Comparison of ENCODE assay signal across 21 cellular contexts in the genomic region with DNA sequence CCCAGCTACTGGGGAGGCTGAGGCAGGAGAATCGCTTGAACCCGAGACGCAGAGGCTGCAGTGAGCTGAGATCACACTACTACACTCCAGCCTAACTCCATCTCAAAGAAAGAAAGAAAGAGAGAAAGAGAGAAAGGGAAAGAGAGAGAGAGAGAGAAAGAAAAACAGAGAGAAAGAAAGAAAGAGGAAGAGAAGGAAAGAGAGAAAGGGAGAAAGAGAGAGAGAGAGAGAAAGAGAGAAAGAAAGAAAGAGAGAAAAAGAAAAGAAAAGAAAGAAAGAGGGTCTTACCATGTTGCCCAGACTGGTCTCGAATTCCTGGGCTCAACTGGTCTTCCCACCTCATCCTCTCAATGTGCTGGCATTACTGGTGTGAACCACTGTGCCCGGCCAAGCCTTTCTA. TPM values are rescaled to one million over a fixed set of nuclear protein-coding genes. Genes with fewer than 3 reads are reported as not detected.
A peak's percentile ranks its signal among the peaks of the same experiment; 100 is the strongest.
DNase-seq lines count a peak whose midpoint lies in the region; ATAC-seq and TF ChIP-seq lines count a peak whose summit lies in the region.
"Had no signal": no experiment of that assay in that cellular context is flagged by ENCODE, and none has a peak within 500 bp of the region (broad histone marks: within the 10 kb centered on the region; RNA-seq: fewer than 3 reads in every experiment).

No MANE protein-coding gene starts in this region.

- DNase-seq in GM23338 (ENCODE audit: low spot score) (no peak), ascending aorta (ENCODE audit: low spot score in 2 of 2) (no peak), tibial artery (no peak), mucosa of descending colon (no peak), NCI-H2029 (lab: John Stamatoyannopoulos, UW) (no peak)
- no peak for DNase-seq in activated CD4-positive, CD25-positive, alpha-beta regulatory T cell treated with anti-CD3 and anti-CD28 coated beads, Interleukin-2, amount 50 U/mL, for 72 hours
- DNase-seq: 8988T, GDM1, H7, NCI-H1105, NCI-H146, NCI-H2029 treated with DMSO at 0.1 percent for 48 hours, NCI-H226, NCI-H524 treated with DMSO at 0.1 percent for 48 hours, NCI-H82, SJCRH30 had no signal

- ATAC-seq in GM23338 (no peak), HG03520 (IDR thresholded peaks at IDR 0.05; ENCODE audit: unreplicated experiment) (no peak), mucosa of descending colon (no peak)
- ATAC-seq: Panc1 had no signal

- no peaks in the 10 kb centered on the region for H3K4me1 Mint-ChIP-seq in GM23338

- H3K4me3 ChIP-seq in GM23338, result no peak overlapping the region
- H3K4me3 ChIP-seq in ascending aorta, result no peak overlapping the region
- no peak overlapping the region for H3K4me3 ChIP-seq in parathyroid adenoma (ENCODE audit: low read depth, low read length)
- H3K4me3 ChIP-seq in tibial artery, result no peak overlapping the region
- H3K4me3 ChIP-seq in mucosa of descending colon, result no peak overlapping the region
- H3K4me3 ChIP-seq: BLaER1 treated with 17β-estradiol and CSF1 and Interleukin-3, amounts not matched to agents 10 nM and 100 nM; SJCRH30 had no signal

- H3F3A ChIP-seq in GM23338 (replicated peaks; ENCODE audit: low read depth), result no peaks in the 10 kb centered on the region

- H3K4me2 ChIP-seq in GM23338 (no peak overlapping the region), parathyroid adenoma (ENCODE audit: low read length) (no peak overlapping the region)
- H3K4me2 ChIP-seq: BLaER1 treated with 17β-estradiol and CSF1 and Interleukin-3, amounts not matched to agents 10 nM and 100 nM; KMS-11 had no signal

- H3K9me3 ChIP-seq in ascending aorta, result no peaks in the 10 kb centered on the region
- no peaks in the 10 kb centered on the region for H3K9me3 ChIP-seq in parathyroid adenoma (ENCODE audit: control insufficient read depth, low read length)
- H3K9me3 ChIP-seq in tibial artery, result no peaks in the 10 kb centered on the region
- no peaks in the 10 kb centered on the region for H3K9me3 ChIP-seq in mucosa of descending colon
- H3K9me3 ChIP-seq: BLaER1 treated with 17β-estradiol and CSF1 and Interleukin-3, amounts not matched to agents 10 nM and 100 nM; SJCRH30 had no signal

- no peaks in the 10 kb centered on the region; the same call in none of the 2 replicates for H4K20me1 ChIP-seq in GM23338 (replicated peaks; ENCODE audit: insufficient read depth)

- no peaks in the 10 kb centered on the region for H3K9me3 Mint-ChIP-seq in GM23338

- H3K27ac ChIP-seq in GM23338 (ENCODE audit: low read depth) (0 out of 2 replicates have a peak overlapping the region, but pooled peaks have one; percentile 45), ascending aorta (peak overlapping the region; percentile 46 to 62), parathyroid adenoma (peak overlapping the region; percentile 32), tibial artery (peak overlapping the region; percentile 10 to 32)
- H3K27ac ChIP-seq: BLaER1 treated with 17β-estradiol and CSF1 and Interleukin-3, amounts not matched to agents 10 nM and 100 nM; KMS-11; SJCRH30 had no signal

- no peak overlapping the region for H3K4me3 Mint-ChIP-seq in GM23338

- no peak overlapping the region for H3K9ac ChIP-seq in parathyroid adenoma
- H3K9ac ChIP-seq: BLaER1 treated with 17β-estradiol and CSF1 and Interleukin-3, amounts not matched to agents 10 nM and 100 nM; KMS-11 had no signal

- H3K27ac Mint-ChIP-seq in GM23338, result no peak overlapping the region

- H3K36me3 Mint-ChIP-seq in GM23338 (ENCODE audit: low read depth), result peaks cover 54% of the 10 kb centered on the region

- no peaks in the 10 kb centered on the region for H3K27me3 Mint-ChIP-seq in GM23338 (ENCODE audit: insufficient read depth, low read depth, poor library complexity)

- TF ChIP-seq CTCF in GM23338 (conservative IDR thresholded peaks at IDR 0.05; ENCODE audit: low read depth in 2 of 2), result no peak
- TF ChIP-seq CTCF in ascending aorta (IDR thresholded peaks at IDR 0.05), result no peak
- no peak for TF ChIP-seq CTCF in parathyroid adenoma (IDR thresholded peaks at IDR 0.05)
- no peak for TF ChIP-seq CTCF in tibial artery (IDR thresholded peaks at IDR 0.05)
- TF ChIP-seq CTCF in mucosa of descending colon (IDR thresholded peaks at IDR 0.05), result no peak

- intact Hi-C loops in ascending aorta (cut with DNase I) (no loop called here), tibial artery (cut with DNase I; ENCODE audit: low total_unique reads) (no loop called here), mucosa of descending colon (cut with DNase I, micrococcal nuclease) (no loop called here)

- H3K79me2 ChIP-seq in GM23338 (replicated peaks; ENCODE audit: insufficient read depth) (no peaks in the 10 kb centered on the region), parathyroid adenoma (peaks cover 7% of the 10 kb centered on the region)

- no peaks in the 10 kb centered on the region for H3K9me2 ChIP-seq in GM23338 (ENCODE audit: insufficient read depth)

- H3K36me3 ChIP-seq in GM23338 (ENCODE audit: insufficient read depth), result no peaks in the 10 kb centered on the region; the same call in 1 of the 2 replicates
- H3K36me3 ChIP-seq in ascending aorta, result peaks cover 5 to 13% of the 10 kb centered on the region in 2 donors
- H3K36me3 ChIP-seq in parathyroid adenoma (ENCODE audit: control insufficient read depth, insufficient read depth, low read length), result no peaks in the 10 kb centered on the region
- H3K36me3 ChIP-seq in tibial artery, result peaks cover 0 to 15% (median 6%) of the 10 kb centered on the region in 3 donors
- H3K36me3 ChIP-seq in mucosa of descending colon (ENCODE audit: low read depth), result no peaks in the 10 kb centered on the region
- H3K36me3 ChIP-seq: SJCRH30 had no signal

- H2AFZ ChIP-seq in GM23338 (no peak overlapping the region), parathyroid adenoma (no peak overlapping the region)

- H3K4me1 ChIP-seq in GM23338 (ENCODE audit: insufficient read depth), result no peaks in the 10 kb centered on the region
- H3K4me1 ChIP-seq in ascending aorta, result peaks cover 0 to 24% of the 10 kb centered on the region in 2 donors
- peaks cover 13% of the 10 kb centered on the region for H3K4me1 ChIP-seq in parathyroid adenoma
- H3K4me1 ChIP-seq in tibial artery, result peaks cover 0 to 21% (median 13%) of the 10 kb centered on the region in 4 donors
- H3K4me1 ChIP-seq in mucosa of descending colon (ENCODE audit: low read depth), result no peaks in the 10 kb centered on the region
- H3K4me1 ChIP-seq: SJCRH30 had no signal

- H3K27me3 ChIP-seq in GM23338 (ENCODE audit: insufficient read depth) (no peaks in the 10 kb centered on the region), ascending aorta (no peaks in the 10 kb centered on the region), parathyroid adenoma (ENCODE audit: control insufficient read depth, insufficient read depth, low read length) (no peaks in the 10 kb centered on the region), tibial artery (no peaks in the 10 kb centered on the region)
- H3K27me3 ChIP-seq: BLaER1 treated with 17β-estradiol and CSF1 and Interleukin-3, amounts not matched to agents 10 nM and 100 nM; SJCRH30 had no signal

TF ChIP-seq in GM23338, 12 proteins besides CTCF, POLR2A, EP300 and RAD21 (continues in another document):
- no peak for TF ChIP-seq JUNB (IDR thresholded peaks at IDR 0.05; ENCODE audit: unreplicated experiment)

RNA-seq across cellular contexts. Expression of a gene that starts 22.3 kb away (rescaled TPM):
- total RNA-seq in GM23338 (2014; rRNA removed; shearing (Covaris generic)), result 134 and 137 TPM in 2 replicates
- polyA plus RNA-seq in GM23338 (2016; fragmentation: Nextera tagmentation; extraction: Ambion mirVana), result 88.4 and 90.1 TPM in 2 replicates
- 580 TPM for total RNA-seq in ascending aorta
- total RNA-seq in mucosa of descending colon, result 100 to 1,000 TPM in 1 of 3 donors, 10 to 100 TPM in 2; 34.1 to 198 (median 88.3) TPM
